Comparison of ENCODE assay signal across 18 cellular contexts in genomic region chr7:92827464-92827863, GRCh38. TPM values are rescaled to one million over a fixed set of nuclear protein-coding genes. Genes with fewer than 3 reads are reported as not detected.
A peak's percentile ranks its signal among the peaks of the same experiment; 100 is the strongest.
DNase-seq lines count a peak whose midpoint lies in the region; ATAC-seq lines count a peak whose summit lies in the region.
"Had no signal": no experiment of that assay in that cellular context is flagged by ENCODE, and none has a peak within 500 bp of the region (broad histone marks: within the 10 kb centered on the region; RNA-seq: fewer than 3 reads in every experiment).

No MANE protein-coding gene starts in this region.

- no peaks in the 10 kb centered on the region for H3K9me3 ChIP-seq in mesenchymal stem cell (ENCODE audit: control insufficient read depth, low read length)
- H3K9me3 ChIP-seq: colonic mucosa, esophagus squamous epithelium, suprapubic skin had no signal

- no peak overlapping the region for H3K27ac Mint-ChIP-seq in stimulated activated naive CD8-positive, alpha-beta T cell treated with anti-CD3 and anti-CD28 coated beads, Interleukin-15, Interleukin-2, amounts not matched to agents 100 ng/mL and 50 ng/mL, for 24 hours
- no peak overlapping the region for H3K27ac Mint-ChIP-seq in stimulated activated naive CD8-positive, alpha-beta T cell treated with anti-CD3 and anti-CD28 coated beads, Interleukin-15, amount 100 ng/mL, for 72 hours
- H3K27ac Mint-ChIP-seq: CD8-positive, alpha-beta T cell; memory B cell had no signal

- no peak overlapping the region for H2AFZ ChIP-seq in mesenchymal stem cell (ENCODE audit: low read depth, low read length)

- ATAC-seq in stimulated activated naive CD8-positive, alpha-beta T cell treated with anti-CD3 and anti-CD28 coated beads, Interleukin-15, amount 100 ng/mL, for 72 hours = no peak
- ATAC-seq: CD8-positive, alpha-beta T cell had no signal

- peaks cover under 1 to 4% of the 10 kb centered on the region in 2 experiments for H3K36me3 ChIP-seq in mesenchymal stem cell (ENCODE audit: control insufficient read depth in 1 of 2, insufficient read depth in 2 of 2, low read depth in 1 of 2, low read length in 2 of 2)
- H3K36me3 ChIP-seq: colonic mucosa, esophagus squamous epithelium, suprapubic skin had no signal

- H3K36me3 Mint-ChIP-seq in stimulated activated naive CD8-positive, alpha-beta T cell treated with anti-CD3 and anti-CD28 coated beads, Interleukin-15, Interleukin-2, amounts not matched to agents 100 ng/mL and 50 ng/mL, for 24 hours (ENCODE audit: low read depth) = peaks cover 91% of the 10 kb centered on the region
- H3K36me3 Mint-ChIP-seq: memory B cell had no signal

- H2AK5ac ChIP-seq in mesenchymal stem cell (ENCODE audit: low read length, severe bottlenecking) = no peak overlapping the region

- peaks cover 94% of the 10 kb centered on the region for H3K4me1 Mint-ChIP-seq in stimulated activated naive CD8-positive, alpha-beta T cell treated with anti-CD3 and anti-CD28 coated beads, Interleukin-15, Interleukin-2, amounts not matched to agents 100 ng/mL and 50 ng/mL, for 24 hours (ENCODE audit: low read depth)
- H3K4me1 Mint-ChIP-seq in stimulated activated naive CD8-positive, alpha-beta T cell treated with anti-CD3 and anti-CD28 coated beads, Interleukin-15, amount 100 ng/mL, for 72 hours = peaks cover 79% of the 10 kb centered on the region

- no peak overlapping the region for H2BK15ac ChIP-seq in mesenchymal stem cell (ENCODE audit: low read depth, poor library complexity, severe bottlenecking)

- no peak overlapping the region for H3K9ac ChIP-seq in mesenchymal stem cell (ENCODE audit: low read length)

- H3K4me3 Mint-ChIP-seq in stimulated activated naive CD8-positive, alpha-beta T cell treated with anti-CD3 and anti-CD28 coated beads, Interleukin-15, Interleukin-2, amounts not matched to agents 100 ng/mL and 50 ng/mL, for 24 hours = peak overlapping the region; percentile 11
- H3K4me3 Mint-ChIP-seq in stimulated activated naive CD8-positive, alpha-beta T cell treated with anti-CD3 and anti-CD28 coated beads, Interleukin-15, amount 100 ng/mL, for 72 hours = peak overlapping the region in 1 of 2 donors; percentile 52
- H3K4me3 Mint-ChIP-seq: CD8-positive, alpha-beta T cell; memory B cell had no signal

- H2BK5ac ChIP-seq in mesenchymal stem cell (ENCODE audit: low read depth, low read length, poor library complexity, severe bottlenecking) = no peak overlapping the region

- H4K91ac ChIP-seq in mesenchymal stem cell (ENCODE audit: low read length) = no peak overlapping the region

- no peak overlapping the region for H3K4me3 ChIP-seq in mesenchymal stem cell (ENCODE audit: insufficient read depth in 1 of 2, low read depth in 1 of 2, low read length in 2 of 2)
- H3K4me3 ChIP-seq: colonic mucosa, esophagus squamous epithelium, suprapubic skin had no signal

- no peak overlapping the region for H3K4ac ChIP-seq in mesenchymal stem cell (ENCODE audit: low read depth in 1 of 2, low read length in 2 of 2)

- no peak overlapping the region for H4K8ac ChIP-seq in mesenchymal stem cell (ENCODE audit: low read length)

- H2BK120ac ChIP-seq in mesenchymal stem cell (ENCODE audit: low read depth, low read length) = no peak overlapping the region

- H3K79me1 ChIP-seq in mesenchymal stem cell (replicated peaks; ENCODE audit: low read length, poor library complexity, severe bottlenecking) = no peaks in the 10 kb centered on the region

- H3K27me3 ChIP-seq in mesenchymal stem cell (ENCODE audit: control insufficient read depth in 1 of 2, insufficient read depth in 1 of 2, low read length in 2 of 2) = no peaks in the 10 kb centered on the region
- H3K27me3 ChIP-seq: colonic mucosa, esophagus squamous epithelium, suprapubic skin had no signal

- peak overlapping the region; percentile 9 for H3K27ac ChIP-seq in caudate nucleus (ENCODE audit: low read depth, low read length)
- no peak overlapping the region for H3K27ac ChIP-seq in mesenchymal stem cell (ENCODE audit: low read length, poor library complexity, severe bottlenecking)
- H3K27ac ChIP-seq: 22Rv1, colonic mucosa, esophagus squamous epithelium, suprapubic skin had no signal

- no peak overlapping the region for H3K14ac ChIP-seq in mesenchymal stem cell (ENCODE audit: low read length in 2 of 2)

- DNase-seq in DMS 273 (lab: John Stamatoyannopoulos, UW; ENCODE audit: unreplicated experiment) (peak; percentile 38), DMS 273 treated with DMSO at 0.1 percent for 48 hours (lab: John Stamatoyannopoulos, UW) (no peak), caudate nucleus (lab: John Stamatoyannopoulos, UW) (no peak), mesenchymal stem cell (no peak), germinal center (ENCODE audit: low spot score) (no peak), NCI-H1105 treated with DMSO at 0.1 percent for 48 hours (lab: John Stamatoyannopoulos, UW) (no peak)
- DNase-seq in stimulated activated naive CD8-positive, alpha-beta T cell treated with anti-CD3 and anti-CD28 coated beads, Interleukin-15, amount 100 ng/mL, for 72 hours = no peak
- DNase-seq: activated CD4-positive, CD25-positive, alpha-beta regulatory T cell treated with anti-CD3 and anti-CD28 coated beads, Interleukin-2, amount 50 U/mL, for 72 hours; activated gamma-delta T cell; CD8-positive, alpha-beta T cell; colonic mucosa; esophagus squamous epithelium; occipital lobe; small intestine had no signal

- H3K18ac ChIP-seq in mesenchymal stem cell (ENCODE audit: low read depth in 1 of 2, low read length in 2 of 2) = peak overlapping the region in 1 of 2 experiments; percentile 43

- no peak overlapping the region for H2BK12ac ChIP-seq in mesenchymal stem cell (ENCODE audit: low read length in 2 of 2)

- H3K4me1 ChIP-seq in mesenchymal stem cell (ENCODE audit: control insufficient read depth, insufficient read depth, low read depth, low read length) = peaks cover 3% of the 10 kb centered on the region
- H3K4me1 ChIP-seq: colonic mucosa had no signal

- H3K9me3 Mint-ChIP-seq in stimulated activated naive CD8-positive, alpha-beta T cell treated with anti-CD3 and anti-CD28 coated beads, Interleukin-15, Interleukin-2, amounts not matched to agents 100 ng/mL and 50 ng/mL, for 24 hours = no peaks in the 10 kb centered on the region
- no peaks in the 10 kb centered on the region for H3K9me3 Mint-ChIP-seq in stimulated activated naive CD8-positive, alpha-beta T cell treated with anti-CD3 and anti-CD28 coated beads, Interleukin-15, amount 100 ng/mL, for 72 hours
- H3K9me3 Mint-ChIP-seq: CD8-positive, alpha-beta T cell; memory B cell had no signal

- H3K27me3 Mint-ChIP-seq in stimulated activated naive CD8-positive, alpha-beta T cell treated with anti-CD3 and anti-CD28 coated beads, Interleukin-15, Interleukin-2, amounts not matched to agents 100 ng/mL and 50 ng/mL, for 24 hours = no peaks in the 10 kb centered on the region
- no peaks in the 10 kb centered on the region for H3K27me3 Mint-ChIP-seq in stimulated activated naive CD8-positive, alpha-beta T cell treated with anti-CD3 and anti-CD28 coated beads, Interleukin-15, amount 100 ng/mL, for 72 hours
- H3K27me3 Mint-ChIP-seq: memory B cell had no signal

- H3K4me2 ChIP-seq in mesenchymal stem cell (ENCODE audit: low read length, poor library complexity, severe bottlenecking) = no peak overlapping the region

- H3K23ac ChIP-seq in mesenchymal stem cell (ENCODE audit: low read length in 2 of 2) = no peak overlapping the region

- WGBS in mesenchymal stem cell = 97% methylated on average over 3 of the region's 3 CpGs

RNA-seq across cellular contexts. Expression of gene CDK6, which starts 8.9 kb away (rescaled TPM):
- 14.4 TPM for polyA plus RNA-seq in mesenchymal stem cell (2013, experiment 1 of 2)
- polyA plus RNA-seq in mesenchymal stem cell (2013, experiment 2 of 2) = 14.4 TPM
